In genomic region chr17:48276776-48277175, GRCh38 we compare ENCODE assay signal across 28 cellular contexts.
"Had no signal": no experiment of that assay in that cellular context is flagged by ENCODE, and none has a peak within 500 bp of the region (broad histone marks: within the 10 kb centered on the region; RNA-seq: fewer than 3 reads in every experiment).

No MANE protein-coding gene starts in this region.

- H3K27ac Mint-ChIP-seq: activated B cell treated with CpG ODN at 0.5 μM for 24 hours; activated T-helper 2 cell treated with anti-CD3 and anti-CD28 coated beads, Interferon-gamma antibody, Interleukin-2, Interleukin-4, amounts not matched to agents 10 μg/mL and 5 μg/mL and 100 μg/mL, durations not matched to agents 14 hours and 24 hours and 36 hours; brain had no signal

- H3K4me1 ChIP-seq: ascending aorta, colonic mucosa, heart left ventricle, right atrium auricular region, stomach, thyroid gland, upper lobe of left lung, vagina had no signal

- H3K9me3 ChIP-seq: ascending aorta, colonic mucosa, heart left ventricle, right atrium auricular region, stomach, thyroid gland, upper lobe of left lung, vagina had no signal

- H3K4me3 ChIP-seq: ascending aorta, cardiac muscle cell, colonic mucosa, dorsolateral prefrontal cortex, heart left ventricle, right atrium auricular region, stomach, thyroid gland, upper lobe of left lung, vagina had no signal

- H3K27me3 Mint-ChIP-seq: activated naive CD8-positive, alpha-beta T cell; naive thymus-derived CD8-positive, alpha-beta T cell had no signal

- H3K4me3 Mint-ChIP-seq: activated B cell treated with CpG ODN at 0.5 μM for 24 hours; activated naive CD8-positive, alpha-beta T cell; brain; immature natural killer cell; naive thymus-derived CD8-positive, alpha-beta T cell had no signal

- H3K4me1 Mint-ChIP-seq: activated B cell treated with CpG ODN at 0.5 μM for 24 hours, brain had no signal

- FAIRE-seq: kidney had no signal

- H3K36me3 Mint-ChIP-seq: brain had no signal

- H3K27ac ChIP-seq: ascending aorta, cardiac muscle cell, colonic mucosa, dorsolateral prefrontal cortex, heart left ventricle, right atrium auricular region, stomach, thyroid gland, upper lobe of left lung, vagina had no signal

- ATAC-seq: heart left ventricle; left colon; naive thymus-derived CD8-positive, alpha-beta T cell; SK-N-SH treated with all-trans-retinoic acid at 6 μM for 48 hours had no signal

- DNase-seq: activated B cell treated with CpG ODN at 0.5 μM for 24 hours; activated CD4-positive, alpha-beta T cell treated with anti-CD3 and anti-CD28 coated beads, Interleukin-2, amount 50 U/mL, for 1 hour; activated naive CD4-positive, alpha-beta T cell; cerebellar nuclear complex; colonic mucosa; dorsolateral prefrontal cortex; effector memory CD4-positive, alpha-beta T cell; erythroblast; heart left ventricle; hypothalamus; immature natural killer cell; kidney; left colon; midbrain; naive thymus-derived CD8-positive, alpha-beta T cell; stimulated activated CD4-positive, alpha-beta T cell treated with anti-CD3 and anti-CD28 coated beads, Interleukin-2, amount 100 ng/mL, for 48 hours; stomach; T-helper 2 cell; thyroid gland; upper lobe of left lung had no signal

- H3K9me3 Mint-ChIP-seq: activated B cell treated with CpG ODN at 0.5 μM for 24 hours; activated T-helper 2 cell treated with anti-CD3 and anti-CD28 coated beads, Interferon-gamma antibody, Interleukin-2, Interleukin-4, amounts not matched to agents 10 μg/mL and 5 μg/mL and 100 μg/mL, durations not matched to agents 14 hours and 24 hours and 36 hours; brain; immature natural killer cell; naive thymus-derived CD8-positive, alpha-beta T cell had no signal
